19 cellular contexts compared by ENCODE assay signal in genomic region chr3:116442331-116443021, GRCh38. TPM values are rescaled to one million over a fixed set of nuclear protein-coding genes. Genes with fewer than 3 reads are reported as not detected.
DNase-seq lines count a peak whose midpoint lies in the region; ATAC-seq and TF ChIP-seq lines count a peak whose summit lies in the region.
"Had no signal": no experiment of that assay in that cellular context is flagged by ENCODE, and none has a peak within 500 bp of the region (broad histone marks: within the 10 kb centered on the region; RNA-seq: fewer than 3 reads in every experiment).

No MANE protein-coding gene starts in this region.

- H3K4me1 ChIP-seq in ectodermal cell (ENCODE audit: control insufficient read depth, insufficient read depth, low read length) (peaks cover 27% of the 10 kb centered on the region), sigmoid colon (peaks cover 0 to 28% (median 14%) of the 10 kb centered on the region in 4 donors)

- H3K27ac Mint-ChIP-seq in mesothelial cell of epicardium (peak overlapping the region; percentile 42), Calu3 (ENCODE audit: unreplicated experiment) (no peak overlapping the region)
- H3K27ac Mint-ChIP-seq in stimulated activated naive CD8-positive, alpha-beta T cell treated with anti-CD3 and anti-CD28 coated beads, Interleukin-15, amount 100 ng/mL, for 72 hours = no peak overlapping the region
- H3K27ac Mint-ChIP-seq: activated CD4-positive, alpha-beta T cell treated with anti-CD3 and anti-CD28 coated beads, Interleukin-2, amount 10 ng/mL, durations not matched to agents 24 days and 14 days; activated naive CD8-positive, alpha-beta T cell treated with anti-CD3 and anti-CD28 coated beads, Interleukin-2, amount 50 U/mL, for 24 hours; CD4-positive, alpha-beta T cell; naive thymus-derived CD4-positive, alpha-beta T cell had no signal

- H3K4me1 Mint-ChIP-seq in mesothelial cell of epicardium = peaks cover 40% of the 10 kb centered on the region
- H3K4me1 Mint-ChIP-seq in stimulated activated naive CD8-positive, alpha-beta T cell treated with anti-CD3 and anti-CD28 coated beads, Interleukin-15, amount 100 ng/mL, for 72 hours = no peaks in the 10 kb centered on the region
- peaks cover 50% of the 10 kb centered on the region for H3K4me1 Mint-ChIP-seq in Calu3 (ENCODE audit: low read depth, unreplicated experiment)
- H3K4me1 Mint-ChIP-seq: activated CD4-positive, alpha-beta T cell treated with anti-CD3 and anti-CD28 coated beads, Interleukin-2, amount 10 ng/mL, durations not matched to agents 24 days and 14 days; activated naive CD8-positive, alpha-beta T cell treated with anti-CD3 and anti-CD28 coated beads, Interleukin-2, amount 50 U/mL, for 24 hours had no signal

- ATAC-seq in stimulated activated naive CD8-positive, alpha-beta T cell treated with anti-CD3 and anti-CD28 coated beads, Interleukin-15, amount 100 ng/mL, for 72 hours = no peak
- ATAC-seq in GM19455 (IDR thresholded peaks at IDR 0.05; ENCODE audit: unreplicated experiment) = no peak
- ATAC-seq: activated naive CD8-positive, alpha-beta T cell treated with anti-CD3 and anti-CD28 coated beads, Interleukin-2, amount 50 U/mL, for 24 hours; left ventricle myocardium superior; naive thymus-derived CD4-positive, alpha-beta T cell had no signal

- H3K9me3 ChIP-seq in ectodermal cell (ENCODE audit: control insufficient read depth, low read length) (no peaks in the 10 kb centered on the region), sigmoid colon (no peaks in the 10 kb centered on the region)
- H3K9me3 ChIP-seq: thoracic aorta had no signal

- CTCF ChIA-PET in Calu3 (lab: Charles Lee) = interaction anchor here (1.2 kb wide), 1 partner anchor 15 kb away, joined by 3 read pairs; no protein-coding TSS in a partner anchor

- H3K9me3 Mint-ChIP-seq in mesothelial cell of epicardium (no peaks in the 10 kb centered on the region), Calu3 (ENCODE audit: low read depth, unreplicated experiment) (no peaks in the 10 kb centered on the region)
- peaks cover 0 to 4% of the 10 kb centered on the region in 2 donors for H3K9me3 Mint-ChIP-seq in stimulated activated naive CD8-positive, alpha-beta T cell treated with anti-CD3 and anti-CD28 coated beads, Interleukin-15, amount 100 ng/mL, for 72 hours
- H3K9me3 Mint-ChIP-seq: activated CD4-positive, alpha-beta T cell treated with anti-CD3 and anti-CD28 coated beads, Interleukin-2, amount 10 ng/mL, durations not matched to agents 24 days and 14 days; activated naive CD8-positive, alpha-beta T cell treated with anti-CD3 and anti-CD28 coated beads, Interleukin-2, amount 50 U/mL, for 24 hours; CD4-positive, alpha-beta T cell had no signal

- DNase-seq in NCI-H526 treated with DMSO at 0.1 percent for 48 hours (lab: John Stamatoyannopoulos, UW) (peak; percentile 46), mesothelial cell of epicardium (ENCODE audit: low spot score in 2 of 2, unreplicated experiment in 2 of 2) (no peak), sigmoid colon (no peak), cerebellar nuclear complex (lab: John Stamatoyannopoulos, UW) (no peak), Calu3 (no peak)
- DNase-seq in stimulated activated naive CD8-positive, alpha-beta T cell treated with anti-CD3 and anti-CD28 coated beads, Interleukin-15, amount 100 ng/mL, for 72 hours = no peak
- DNase-seq: activated CD4-positive, alpha-beta T cell treated with anti-CD3 and anti-CD28 coated beads, Interleukin-2, amount 10 ng/mL, durations not matched to agents 24 days and 14 days; activated naive CD8-positive, alpha-beta T cell treated with anti-CD3 and anti-CD28 coated beads, Interleukin-2, amount 50 U/mL, for 24 hours; CD4-positive, alpha-beta T cell; DND-41; effector CD4-positive, alpha-beta T cell; glutamatergic neuron; left ventricle myocardium superior; naive thymus-derived CD4-positive, alpha-beta T cell; stimulated activated CD4-positive, alpha-beta T cell treated with anti-CD3 and anti-CD28 coated beads, Interleukin-12 subunit alpha, Interleukin-12 subunit beta, amount 100 ng/mL, for 4 hours had no signal

- TF ChIP-seq EP300 in sigmoid colon (IDR thresholded peaks at IDR 0.05) = no peak

- H3K36me3 ChIP-seq in ectodermal cell (ENCODE audit: control insufficient read depth, insufficient read depth, low read length) (no peaks in the 10 kb centered on the region), sigmoid colon (no peaks in the 10 kb centered on the region)
- H3K36me3 ChIP-seq: cardiac muscle cell, thoracic aorta had no signal

- H3K27me3 Mint-ChIP-seq in mesothelial cell of epicardium (ENCODE audit: low read depth) = peaks cover 26% of the 10 kb centered on the region
- peaks cover 23% of the 10 kb centered on the region for H3K27me3 Mint-ChIP-seq in stimulated activated naive CD8-positive, alpha-beta T cell treated with anti-CD3 and anti-CD28 coated beads, Interleukin-15, amount 100 ng/mL, for 72 hours
- no peaks in the 10 kb centered on the region for H3K27me3 Mint-ChIP-seq in Calu3 (ENCODE audit: unreplicated experiment)

- H3K27me3 ChIP-seq in ectodermal cell (ENCODE audit: control insufficient read depth, insufficient read depth, low read length, poor library complexity, severe bottlenecking) (no peaks in the 10 kb centered on the region), sigmoid colon (no peaks in the 10 kb centered on the region)

- H3K36me3 Mint-ChIP-seq in mesothelial cell of epicardium = no peaks in the 10 kb centered on the region
- peaks cover 13% of the 10 kb centered on the region for H3K36me3 Mint-ChIP-seq in Calu3 (ENCODE audit: insufficient read depth, unreplicated experiment)
- H3K36me3 Mint-ChIP-seq: naive thymus-derived CD4-positive, alpha-beta T cell had no signal

- peak overlapping the region; percentile 73 for H3K4me3 Mint-ChIP-seq in mesothelial cell of epicardium
- no peak overlapping the region for H3K4me3 Mint-ChIP-seq in stimulated activated naive CD8-positive, alpha-beta T cell treated with anti-CD3 and anti-CD28 coated beads, Interleukin-15, amount 100 ng/mL, for 72 hours
- no peak overlapping the region for H3K4me3 Mint-ChIP-seq in Calu3 (ENCODE audit: low read depth, unreplicated experiment)
- H3K4me3 Mint-ChIP-seq: activated CD4-positive, alpha-beta T cell treated with anti-CD3 and anti-CD28 coated beads, Interleukin-2, amount 10 ng/mL, durations not matched to agents 24 days and 14 days; activated naive CD8-positive, alpha-beta T cell treated with anti-CD3 and anti-CD28 coated beads, Interleukin-2, amount 50 U/mL, for 24 hours; CD4-positive, alpha-beta T cell; naive thymus-derived CD4-positive, alpha-beta T cell had no signal

- intact Hi-C loops in sigmoid colon (cut with DNase I) (loop anchor here (5.0 kb wide), 2 partner anchors 105 to 195 kb away; no protein-coding TSS in a partner anchor), Calu3 (cut with micrococcal nuclease; ENCODE audit: unreplicated experiment) (loop anchor here (2.0 kb wide), 1 partner anchor 18 kb away; no protein-coding TSS in a partner anchor)

- peak overlapping the region; percentile 71 for H3K4me3 ChIP-seq in ectodermal cell (ENCODE audit: insufficient read depth, low read depth, low read length)
- H3K4me3 ChIP-seq in sigmoid colon = peak overlapping the region; percentile 62 to 72 (median 64)
- H3K4me3 ChIP-seq: cardiac muscle cell, thoracic aorta had no signal

- no TSS peak for BruUV-seq in Calu3 (replicated peaks; lab: Mats Ljungman, UMichigan)

- no peak for TF ChIP-seq POLR2A in sigmoid colon (IDR thresholded peaks at IDR 0.05)

- TF ChIP-seq CTCF in mesothelial cell of epicardium (IDR thresholded peaks at IDR 0.05; ENCODE audit: unreplicated experiment) = no peak
- TF ChIP-seq CTCF in sigmoid colon (IDR thresholded peaks at IDR 0.05) = no peak
- no peak for TF ChIP-seq CTCF in Calu3 (IDR thresholded peaks at IDR 0.05; ENCODE audit: unreplicated experiment)

- no peak overlapping the region for H3K27ac ChIP-seq in ectodermal cell (ENCODE audit: insufficient read depth, low read depth, low read length, poor library complexity, severe bottlenecking)
- H3K27ac ChIP-seq in sigmoid colon = peak overlapping the region in 3 of 4 donors; percentile 38 to 82 (median 76)
- H3K27ac ChIP-seq: cardiac muscle cell, thoracic aorta had no signal

- WGBS in ectodermal cell, 2 experiments = 73 to 75% methylated on average over 2 to 5 of the region's 5 CpGs
- WGBS in sigmoid colon, 2 donors = 55 to 60% methylated on average over 5 of the region's 5 CpGs

RNA-seq across cellular contexts. Expression of gene LSAMP, which starts 2.8 kb away (rescaled TPM):
- polyA plus RNA-seq in ectodermal cell (2013, experiment 1 of 4) = 23.7 TPM
- 26.3 TPM for polyA plus RNA-seq in ectodermal cell (2013, experiment 2 of 4)
- polyA plus RNA-seq in ectodermal cell (2013, experiment 3 of 4) = 27.3 TPM
- polyA plus RNA-seq in ectodermal cell (2013, experiment 4 of 4) = 30.3 TPM
- total RNA-seq in mesothelial cell of epicardium (30.1 to 34.6 TPM (median 32.3 TPM) in 3 replicates), sigmoid colon (10 to 100 TPM; 22.9 to 47.1 (median 30.1) TPM), Calu3 (2022) (0.90 and 1.0 TPM in 2 replicates)
- 1 to 10 TPM in 2 of 3 donors, under 1 TPM in 1; 0.23 to 6.5 (median 1.2) TPM for polyA plus RNA-seq in sigmoid colon
- total RNA-seq: activated CD4-positive, alpha-beta T cell treated with anti-CD3 and anti-CD28 coated beads, Interleukin-2, amount 10 ng/mL, durations not matched to agents 24 days and 14 days; CD4-positive, alpha-beta T cell; naive thymus-derived CD4-positive, alpha-beta T cell had no signal
- polyA plus RNA-seq: naive thymus-derived CD4-positive, alpha-beta T cell had no signal

Comparison
In these comparisons a context has a peak if more than half of its experiments do, and no peak if none do; other contexts are left out.
1. RNA of gene LSAMP, which starts 2.8 kb away (total RNA-seq): 22.9 to 47.1 TPM in sigmoid colon and 30.1 to 34.6 TPM in mesothelial cell of epicardium; 0.90 to 1.0 TPM in Calu3; every median in the first group is over 10 times any median in the second.